1 cellular context compared by ENCODE assay signal in genomic region chr11:64246874-64247728, GRCh38.
TF ChIP-seq lines count a peak whose summit lies in the region.

Gene PPP1R14B (minus strand): TSS chr11:64246943. CDS start chr11:64246673, 270 bp downstream.

TF ChIP-seq in K562, 482 proteins besides CTCF, POLR2A, EP300 and RAD21 (continued from another document and continues in another):
- TF ChIP-seq ZBTB40 (IDR thresholded peaks at IDR 0.05) (peak; percentile 78), ZBTB40 (CRISPR knock-in tag; IDR thresholded peaks at IDR 0.05) (no peak), YY1 (IDR thresholded peaks at IDR 0.05; ENCODE audit: borderline replicate concordance in 1 of 3, control insufficient read depth in 1 of 3, extremely low read depth in 1 of 3, insufficient read depth in 3 of 3, insufficient read length in 1 of 3, insufficient replicate concordance in 2 of 3, low read depth in 1 of 3, low read length in 2 of 3) (peak; percentile 90 to 99 (median 99)), GMEB1 (CRISPR knock-in tag; IDR thresholded peaks at IDR 0.05) (0 out of 2 replicates have a peak, but pooled peaks have one; percentile 28), LCOR (CRISPR knock-in tag; IDR thresholded peaks at IDR 0.05) (0 out of 2 replicates have a peak, but pooled peaks have one; percentile 64), MYC (IDR thresholded peaks at IDR 0.05; ENCODE audit: low read depth, low read length) (peak; percentile 93), MYC (CRISPR knock-in tag; IDR thresholded peaks at IDR 0.05; ENCODE audit: borderline replicate concordance, low read depth) (0 out of 2 replicates have a peak, but pooled peaks have one; percentile 74), MTA3 (IDR thresholded peaks at IDR 0.05; ENCODE audit: borderline replicate concordance) (peak; percentile 76; the same call in 1 of the 2 replicates), MGA (IDR thresholded peaks at IDR 0.05) (peak; percentile 95), FOXK1 (CRISPR knock-in tag; IDR thresholded peaks at IDR 0.05; ENCODE audit: borderline replicate concordance) (peak; percentile 72; the same call in 1 of the 2 replicates), ERF (CRISPR knock-in tag; IDR thresholded peaks at IDR 0.05) (peak; percentile 57; the same call in 1 of the 2 replicates), TSHZ1 (CRISPR knock-in tag; IDR thresholded peaks at IDR 0.05) (no peak), RB1 (IDR thresholded peaks at IDR 0.05; ENCODE audit: low read depth) (peak; percentile 89), ZNF644 (tag; IDR thresholded peaks at IDR 0.05; ENCODE audit: low read depth) (peak; percentile 63; the same call in 1 of the 2 replicates), TCF7L2 (IDR thresholded peaks at IDR 0.05; ENCODE audit: low read depth, low read length) (no peak), RBFOX2 (IDR thresholded peaks at IDR 0.05; ENCODE audit: low read depth, low read length) (peak; percentile 92), ZNF561 (CRISPR knock-in tag; conservative IDR thresholded peaks at IDR 0.05) (no peak), ZBTB33 (CRISPR knock-in tag; IDR thresholded peaks at IDR 0.05) (peak; percentile 42; the same call in 1 of the 2 replicates), ARID1B (IDR thresholded peaks at IDR 0.05) (no peak; the same call in 1 of the 2 replicates), RCOR1 (IDR thresholded peaks at IDR 0.05; ENCODE audit: borderline replicate concordance in 1 of 2, low read depth in 2 of 2, low read length in 2 of 2) (peak in 1 of 2 experiments; percentile 13; a peak in 1 of 4 replicates), TGIF2 (CRISPR knock-in tag; IDR thresholded peaks at IDR 0.05) (peak; percentile 43; the same call in 1 of the 2 replicates), CBX1 (IDR thresholded peaks at IDR 0.05; ENCODE audit: low read depth) (peak; percentile 94)
